Comparison of ENCODE assay signal across 8 cellular contexts in the genomic region with DNA sequence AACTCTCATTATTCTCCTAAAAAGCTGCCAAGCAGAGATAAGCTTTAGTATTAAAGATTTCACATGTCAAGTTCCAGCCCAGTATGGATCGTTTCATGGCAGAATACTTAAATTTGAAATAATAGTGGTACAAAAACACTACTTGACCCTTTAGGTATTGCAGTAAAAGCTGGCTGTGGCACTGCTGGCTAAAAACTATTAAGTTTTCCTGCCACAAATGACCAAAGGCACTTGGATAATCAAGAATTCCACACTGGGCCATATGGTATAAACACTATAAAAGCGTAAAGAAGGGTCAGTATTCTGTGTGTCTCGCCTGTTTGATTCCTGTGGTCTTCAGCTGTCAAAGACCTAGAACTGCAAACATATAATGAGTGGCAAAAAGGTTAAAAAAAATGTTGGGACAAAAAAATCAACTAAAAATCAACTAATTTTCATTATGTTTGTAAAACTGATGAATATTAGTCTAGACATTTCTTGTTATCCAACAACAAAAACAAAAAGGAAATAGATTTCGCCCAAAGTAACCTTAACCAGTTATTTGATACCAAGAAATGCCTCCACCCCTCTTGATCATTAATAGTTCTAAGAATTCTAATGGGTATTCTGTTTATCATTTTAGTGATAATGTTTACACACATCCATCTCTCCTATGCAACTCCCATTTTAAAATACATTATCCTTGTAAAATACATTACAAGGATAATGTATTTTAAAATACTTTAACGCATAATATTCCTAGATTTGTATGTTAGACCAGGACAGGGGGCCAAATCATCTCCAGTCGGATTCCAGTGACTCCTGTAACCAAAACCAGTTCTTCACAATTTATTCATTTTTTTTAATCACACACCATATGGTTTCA. TPM values are rescaled to one million over a fixed set of nuclear protein-coding genes. Genes with fewer than 3 reads are reported as not detected.
A peak's percentile ranks its signal among the peaks of the same experiment; 100 is the strongest.
DNase-seq lines count a peak whose midpoint lies in the region; ATAC-seq, FAIRE-seq and TF ChIP-seq lines count a peak whose summit lies in the region.

No MANE protein-coding gene starts in this region.

- peak; percentile 65 for FAIRE-seq in pancreas (lab: Jason Lieb, UNC)

- H3K27ac ChIP-seq in DND-41 (ENCODE audit: low read length) = no peak overlapping the region
- H3K27ac ChIP-seq in PC-3 (ENCODE audit: low read length) = no peak overlapping the region
- H3K27ac ChIP-seq in pancreas = no peak overlapping the region

- peak overlapping the region in 1 of 2 donors; percentile 77 for H3K27ac Mint-ChIP-seq in effector memory CD8-positive, alpha-beta T cell

- H3K4me3 Mint-ChIP-seq in effector memory CD8-positive, alpha-beta T cell = peak overlapping the region; percentile 86 to 89

- POLR2A ChIA-PET in PC-3 (lab: Charles Lee; ENCODE audit: unreplicated experiment) = interaction anchor here (0.5 kb wide), 1 partner anchor 374 kb away, joined by 3 read pairs; the partner anchor contains the start of gene NAMPT

- peaks cover 11 to 19% of the 10 kb centered on the region in 2 donors for H3K4me1 Mint-ChIP-seq in effector memory CD8-positive, alpha-beta T cell (ENCODE audit: low read depth in 2 of 2)

- H4K20me1 ChIP-seq in DND-41 (ENCODE audit: insufficient read depth, low read length) = no peaks in the 10 kb centered on the region
- no peaks in the 10 kb centered on the region for H4K20me1 ChIP-seq in PC-3 (ENCODE audit: low read length)

- H3K36me3 ChIP-seq in DND-41 (ENCODE audit: insufficient read depth, low read length) (no peaks in the 10 kb centered on the region), PC-3 (ENCODE audit: low read depth, low read length) (no peaks in the 10 kb centered on the region), pancreas (no peaks in the 10 kb centered on the region)

- CTCF ChIA-PET in PC-3 (lab: Charles Lee) = interaction anchor here (2.1 to 3.8 kb wide), 3 partner anchors 78 to 482 kb away, joined by 5 to 50 read pairs (median 17); no protein-coding TSS in a partner anchor

- TF ChIP-seq CTCF in DND-41 (IDR thresholded peaks at IDR 0.05; ENCODE audit: borderline replicate concordance, extremely low read depth, low read length, poor library complexity, severe bottlenecking) (no peak), PC-3 (conservative IDR thresholded peaks at IDR 0.05; ENCODE audit: low read depth, low read length) (no peak), pancreas (IDR thresholded peaks at IDR 0.05) (no peak)

- BruUV-seq in PC-3 (replicated peaks; lab: Mats Ljungman, UMichigan) = no TSS peak

- H3K4me2 ChIP-seq in DND-41 (ENCODE audit: insufficient read depth, low read length) (peak overlapping the region; percentile 96; the same call in 1 of the 2 replicates), PC-3 (ENCODE audit: low read length) (peak overlapping the region; percentile 92)

- ATAC-seq in DND-41 (ENCODE audit: insufficient read depth, low read depth) = no peak
- ATAC-seq in PC-3 = no peak
- ATAC-seq in effector memory CD8-positive, alpha-beta T cell (replicated peaks) = no peak
- ATAC-seq in pancreas = no peak
- ATAC-seq in GM18520 (IDR thresholded peaks at IDR 0.05; ENCODE audit: unreplicated experiment) = no peak

- whole genome bisulfite sequencing in pancreas, 2 donors = 74 to 77% methylated on average over 6 of the region's 6 CpGs

- peak overlapping the region in 1 of 2 experiments; percentile 79; a peak in 1 of 4 replicates for H3K4me3 ChIP-seq in DND-41 (ENCODE audit: low read depth in 1 of 2, low read length in 2 of 2)
- H3K4me3 ChIP-seq in PC-3 (ENCODE audit: low read length) = peak overlapping the region; percentile 88
- H3K4me3 ChIP-seq in pancreas = peak overlapping the region in 3 of 4 donors; percentile 80 to 91 (median 88)

- intact Hi-C loops in PC-3 (cut with micrococcal nuclease) (loop anchor here (1.0 kb wide), 1 partner anchor 482 kb away; no protein-coding TSS in a partner anchor), pancreas (cut with DNase I) (no loop called here)

- no peaks in the 10 kb centered on the region for H3K79me2 ChIP-seq in DND-41 (ENCODE audit: insufficient read depth, low read length)
- H3K79me2 ChIP-seq in PC-3 (ENCODE audit: low read length) = peaks cover 17% of the 10 kb centered on the region

- H3K27me3 ChIP-seq in DND-41 (ENCODE audit: insufficient read depth, low read length, poor library complexity) = peaks cover 24% of the 10 kb centered on the region
- H3K27me3 ChIP-seq in PC-3 (ENCODE audit: low read length) = no peaks in the 10 kb centered on the region
- H3K27me3 ChIP-seq in pancreas = no peaks in the 10 kb centered on the region

- DNase-seq in DND-41 = no peak
- no peak for DNase-seq in PC-3
- DNase-seq in effector memory CD8-positive, alpha-beta T cell = no peak
- DNase-seq in pancreas = no peak
- DNase-seq in KG1 (lab: John Stamatoyannopoulos, UW) = no peak
- no peak for DNase-seq in EL
- no peak for DNase-seq in HuH-7.5 (ENCODE audit: low spot score)

- no peaks in the 10 kb centered on the region for H3K9me3 Mint-ChIP-seq in effector memory CD8-positive, alpha-beta T cell

- peaks cover 7% of the 10 kb centered on the region for H3F3A ChIP-seq in PC-3 (ENCODE audit: low read length, unreplicated experiment)

- H2AFZ ChIP-seq in DND-41 (ENCODE audit: low read depth, low read length) (no peak overlapping the region), PC-3 (ENCODE audit: low read length) (no peak overlapping the region)

- H3K9me2 ChIP-seq in PC-3 (replicated peaks; ENCODE audit: low read length) = no peaks in the 10 kb centered on the region

- H3K9me3 ChIP-seq in DND-41 (ENCODE audit: insufficient read depth, low read length, severe bottlenecking) = no peaks in the 10 kb centered on the region
- H3K9me3 ChIP-seq in PC-3 (ENCODE audit: low read length) = no peaks in the 10 kb centered on the region
- H3K9me3 ChIP-seq in pancreas = no peaks in the 10 kb centered on the region

- H3K27me3 Mint-ChIP-seq in effector memory CD8-positive, alpha-beta T cell = no peaks in the 10 kb centered on the region

- H3K36me3 Mint-ChIP-seq in effector memory CD8-positive, alpha-beta T cell (ENCODE audit: insufficient read depth) = peaks cover 5% of the 10 kb centered on the region

- H3K4me1 ChIP-seq in DND-41 (ENCODE audit: insufficient read depth, low read length) (peaks cover 30% of the 10 kb centered on the region), PC-3 (ENCODE audit: insufficient read depth, low read length) (peaks cover 8% of the 10 kb centered on the region; the same call in 1 of the 2 replicates), pancreas (peaks cover 11 to 15% (median 14%) of the 10 kb centered on the region in 3 donors)

- H3K9ac ChIP-seq in DND-41 (ENCODE audit: low read depth, low read length) = peak overlapping the region; percentile 69; the same call in 1 of the 2 replicates
- peak overlapping the region; percentile 79 for H3K9ac ChIP-seq in PC-3 (ENCODE audit: low read length)

RNA-seq across cellular contexts. Expression of gene CCDC71L, which starts 2.2 kb away (rescaled TPM):
- total RNA-seq in PC-3 (2014; rRNA removed) (27.0 and 28.6 TPM in 2 replicates), pancreas (10 to 100 TPM in 2 of 6 donors, 1 to 10 TPM in 4; 4.8 to 18.2 (median 7.9) TPM)
- 1 to 10 TPM; 4.0 to 8.6 TPM for polyA plus RNA-seq in pancreas
